Comparison of ENCODE assay signal across 8 cellular contexts in the genomic region with DNA sequence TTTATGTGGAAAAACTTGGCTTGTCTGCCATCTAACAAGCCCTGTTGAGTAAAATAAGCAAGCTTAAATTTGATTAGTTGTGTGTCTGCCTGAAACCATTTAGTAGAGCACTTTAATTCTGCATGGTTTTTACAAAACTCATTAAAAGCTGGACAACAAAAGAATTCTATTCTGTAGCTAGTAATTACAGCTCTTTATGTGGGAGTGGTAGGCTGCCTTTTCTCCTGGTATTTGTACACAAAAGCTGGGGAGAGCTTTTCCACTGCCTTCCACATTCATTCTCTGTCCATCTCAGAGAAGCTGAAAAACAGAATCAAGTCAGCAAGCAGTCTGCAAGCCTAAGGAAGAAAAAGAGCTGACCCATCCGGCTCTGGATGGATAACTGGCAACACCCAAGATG. TPM values are rescaled to one million over a fixed set of nuclear protein-coding genes. Genes with fewer than 3 reads are reported as not detected.
DNase-seq lines count a peak whose midpoint lies in the region; ATAC-seq and TF ChIP-seq lines count a peak whose summit lies in the region.

No MANE protein-coding gene starts in this region.

- no peaks in the 10 kb centered on the region for H3K27me3 ChIP-seq in duodenal mucosa (ENCODE audit: control insufficient read depth in 1 of 2, insufficient read depth in 2 of 2, low read length in 2 of 2)

- peak overlapping the region; percentile 95 for H3K9ac ChIP-seq in duodenal mucosa (ENCODE audit: low read depth in 1 of 2, low read length in 2 of 2)

- H3K27ac Mint-ChIP-seq in neural crest cell (ENCODE audit: unreplicated experiment) = no peak overlapping the region

- H3K9me3 ChIP-seq in duodenal mucosa (ENCODE audit: control insufficient read depth in 1 of 2, low read length in 2 of 2) = no peaks in the 10 kb centered on the region

- no peak for TF ChIP-seq CTCF in neural crest cell (conservative IDR thresholded peaks at IDR 0.05)

- peaks cover 6% of the 10 kb centered on the region for H3K27me3 Mint-ChIP-seq in neural crest cell (ENCODE audit: low read depth)

- peak; percentile 70 for DNase-seq in COR-L47 (lab: John Stamatoyannopoulos, UW)
- DNase-seq in NCI-H2227 (lab: John Stamatoyannopoulos, UW; ENCODE audit: unreplicated experiment) = peak; percentile 58
- DNase-seq in neural crest cell (ENCODE audit: low read depth, low spot score) = no peak
- DNase-seq in stimulated activated CD4-positive, alpha-beta T cell treated with anti-CD3 and anti-CD28 coated beads, Interleukin-2, amount 100 ng/mL, for 24 hours = no peak
- DNase-seq in GF-D8 (lab: John Stamatoyannopoulos, UW) = no peak

- H3K27ac ChIP-seq in duodenal mucosa (ENCODE audit: low read depth, low read length) = peak overlapping the region; percentile 97

- H3K4me1 Mint-ChIP-seq in neural crest cell = peaks cover 38% of the 10 kb centered on the region

- peaks cover 46 to 52% of the 10 kb centered on the region in 2 donors for H3K4me1 ChIP-seq in duodenal mucosa (ENCODE audit: control insufficient read depth in 1 of 2, insufficient read depth in 2 of 2, low read length in 2 of 2)

- ATAC-seq in GM19395 (IDR thresholded peaks at IDR 0.05; ENCODE audit: unreplicated experiment) = no peak
- no peak for ATAC-seq in HG03442 (IDR thresholded peaks at IDR 0.05; ENCODE audit: unreplicated experiment)

- H3K4me3 ChIP-seq in duodenal mucosa (ENCODE audit: low read depth in 1 of 2, low read length in 2 of 2) = peak overlapping the region; percentile 79 to 90

- H3K4me3 Mint-ChIP-seq in neural crest cell = peak overlapping the region; percentile 93

- H3K36me3 ChIP-seq in duodenal mucosa (ENCODE audit: control insufficient read depth in 1 of 2, insufficient read depth in 2 of 2, low read length in 2 of 2) = peaks cover 23 to 28% of the 10 kb centered on the region in 2 donors

- H3K36me3 Mint-ChIP-seq in neural crest cell (ENCODE audit: low read depth) = peaks cover 3% of the 10 kb centered on the region

- no peaks in the 10 kb centered on the region for H3K9me3 Mint-ChIP-seq in neural crest cell

RNA-seq across cellular contexts. Expression of a gene that starts 1.8 kb away (rescaled TPM):
- 15.4 and 16.9 TPM in 2 replicates for total RNA-seq in neural crest cell

Comparison
In these comparisons a context has a peak if more than half of its experiments do, and no peak if none do; other contexts are left out.
1. DNase-seq: peak in COR-L47 (single experiment) and NCI-H2227 (single experiment); none in neural crest cell (single experiment), stimulated activated CD4-positive, alpha-beta T cell treated with anti-CD3 and anti-CD28 coated beads, Interleukin-2, amount 100 ng/mL, for 24 hours (0 of 2) and GF-D8 (single experiment).